8 cellular contexts compared by ENCODE assay signal in the genomic region with DNA sequence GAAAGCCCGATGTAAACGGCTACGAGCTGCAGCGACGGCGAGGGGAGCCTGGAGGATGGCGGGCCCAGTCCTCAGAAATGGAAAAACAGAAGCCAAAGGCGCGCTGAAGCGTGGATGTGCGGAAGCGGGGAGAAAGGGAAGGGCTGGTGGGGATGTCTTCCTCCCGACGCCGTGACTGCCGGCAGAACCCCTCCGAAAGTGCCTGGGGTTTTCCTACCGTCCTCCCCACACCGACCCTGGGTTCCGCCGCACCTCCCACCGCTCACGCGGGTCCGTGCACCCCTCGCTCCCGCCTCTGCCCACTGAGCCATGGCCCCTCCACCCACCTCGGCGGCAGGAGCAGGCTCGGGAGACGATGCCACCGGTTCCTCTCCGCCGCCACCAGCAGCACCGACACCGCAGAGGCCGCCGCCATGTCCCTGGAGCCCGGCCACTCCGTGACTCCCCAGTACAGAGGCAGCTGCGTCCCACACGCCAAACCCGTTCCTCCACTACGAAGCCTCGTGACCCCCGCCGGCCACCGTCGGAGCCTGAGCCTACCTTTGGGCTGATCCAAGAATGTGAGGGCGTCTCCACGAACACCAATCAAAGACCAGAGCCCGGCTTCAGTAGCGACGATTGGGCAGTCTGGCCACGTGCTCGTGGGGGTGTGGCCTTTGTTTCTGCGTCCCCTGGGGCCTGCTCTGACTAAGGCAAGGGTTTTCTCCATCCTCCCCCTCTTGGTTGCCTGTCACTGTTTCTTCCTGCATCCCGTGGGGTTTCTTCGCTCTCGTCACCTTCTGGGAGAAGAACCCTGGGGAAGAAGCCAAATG. TPM values are rescaled to one million over a fixed set of nuclear protein-coding genes. Genes with fewer than 3 reads are reported as not detected.
DNase-seq lines count a peak whose midpoint lies in the region; ATAC-seq, FAIRE-seq and TF ChIP-seq lines count a peak whose summit lies in the region.

A gene (minus strand): TSS at position 471 of the 812 bp plus-strand sequence. CDS start 56 bp downstream, at position 415.

- H3K9me3 ChIP-seq in right atrium auricular region (no peaks in the 10 kb centered on the region), psoas muscle (no peaks in the 10 kb centered on the region)

- in situ Hi-C loops in GM13977 (cut with MboI; ENCODE audit: low pct_unique_long_range_greater_than_20kb, low sequenced_read_pairs, unreplicated experiment) = no loop called here

- DNase-seq in GM13977 (ENCODE audit: low spot score) = peak; percentile 97
- DNase-seq in NCI-H187 (lab: John Stamatoyannopoulos, UW) = peak; percentile 94
- peak; percentile 90 to 100 (median 99) for DNase-seq in anterior cingulate cortex (lab: John Stamatoyannopoulos, UW)
- DNase-seq in right atrium auricular region (ENCODE audit: low spot score) = peak; percentile 100
- DNase-seq in psoas muscle = peak; percentile 99
- DNase-seq in urothelium cell line (ENCODE audit: low spot score) = peak; percentile 99

- H3K36me3 ChIP-seq in right atrium auricular region (no peaks in the 10 kb centered on the region), psoas muscle (ENCODE audit: insufficient read depth in 1 of 2, low read depth in 1 of 2) (peaks cover 0 to 22% of the 10 kb centered on the region in 2 donors)

- 0 to 1% (median 0%) methylated on average over 50 to 60 of the region's 60 CpGs for WGBS in psoas muscle, 3 donors

- H3K4me3 ChIP-seq in right atrium auricular region (peak within 1 kb of the TSS; percentile 67 to 93), psoas muscle (peak within 1 kb of the TSS; percentile 93)

- no peak for FAIRE-seq in urothelium cell line (lab: Jason Lieb, UNC)

- H3K27me3 ChIP-seq in right atrium auricular region (no peaks in the 10 kb centered on the region), psoas muscle (ENCODE audit: insufficient read depth in 3 of 3, low read length in 2 of 3) (no peaks in the 10 kb centered on the region)

- ATAC-seq in HG02884 (IDR thresholded peaks at IDR 0.05; ENCODE audit: unreplicated experiment) = peak; percentile 99
- ATAC-seq in psoas muscle = peak; percentile 98 to 100 (median 100)

- peaks cover 0 to 20% of the 10 kb centered on the region in 2 donors for H3K4me1 ChIP-seq in right atrium auricular region
- peaks cover 12% of the 10 kb centered on the region for H3K4me1 ChIP-seq in psoas muscle

- no peak for TF ChIP-seq CTCF in GM13977 (IDR thresholded peaks at IDR 0.05; ENCODE audit: extremely low read depth, insufficient read depth, missing control alignments)
- no peak for TF ChIP-seq CTCF in right atrium auricular region (IDR thresholded peaks at IDR 0.05)
- TF ChIP-seq CTCF in psoas muscle (IDR thresholded peaks at IDR 0.05) = no peak

- intact Hi-C loops in T-helper 2 cell treated with Interferon-gamma antibody and Interleukin-4, amounts not matched to agents 100 ng/mL and 5 ng/mL, for 36 hours (cut with micrococcal nuclease) = loop anchor here (1.0 to 5.0 kb wide), 5 partner anchors 63 to 537 kb away; a partner anchor contains a TSS
- intact Hi-C loops in psoas muscle (cut with DNase I) = loop anchor here in 1 of 2 donors (5.0 kb wide), 1 partner anchor 117 kb away; a partner anchor contains a TSS

- H3K27ac ChIP-seq in right atrium auricular region = peak within 1 kb of the TSS; percentile 84 to 95
- H3K27ac ChIP-seq in psoas muscle = peak within 1 kb of the TSS; percentile 89

RNA-seq across cellular contexts. Expression of the gene that starts here (rescaled TPM):
- total RNA-seq in T-helper 2 cell treated with Interferon-gamma antibody and Interleukin-4, amounts not matched to agents 100 ng/mL and 5 ng/mL, for 36 hours = 20.7 and 22.3 TPM in 2 replicates
- total RNA-seq in right atrium auricular region = 10 to 100 TPM; 20.7 to 44.2 TPM
- total RNA-seq in psoas muscle = 10 to 100 TPM; 15.6 to 24.4 (median 16.0) TPM
- 10 to 100 TPM in 2 of 3 donors, 1 to 10 TPM in 1; 8.2 to 11.3 (median 10.7) TPM for polyA plus RNA-seq in psoas muscle

Comparison
In these comparisons a context has a peak if more than half of its experiments do, and no peak if none do; other contexts are left out.
1. Peak in every context shown above with its lines: DNase-seq, ATAC-seq, H3K4me3 ChIP-seq and H3K27ac ChIP-seq.